8 cellular contexts compared by ENCODE assay signal in genomic region chr1:36155560-36156328, GRCh38. TPM values are rescaled to one million over a fixed set of nuclear protein-coding genes. Genes with fewer than 3 reads are reported as not detected.
DNase-seq lines count a peak whose midpoint lies in the region; ATAC-seq and TF ChIP-seq lines count a peak whose summit lies in the region.

TSS of gene MAP7D1 (plus strand) at chr1:36156160. CDS start at chr1:36156418, 258 bp downstream.

- H3K4me1 ChIP-seq in MM.1S (ENCODE audit: low read length) (peaks cover 41% of the 10 kb centered on the region), heart left ventricle (peaks cover 21 to 79% (median 66%) of the 10 kb centered on the region in 12 donors), upper lobe of left lung (peaks cover 53 to 69% (median 63%) of the 10 kb centered on the region in 4 donors)

- POLR2A ChIA-PET in T-cell (lab: Charles Lee), result interaction anchor here (0.6 to 0.8 kb wide), 3 partner anchors 15 to 229 kb away, joined by 3 to 8 read pairs (median 6); no protein-coding TSS in a partner anchor

- H3K79me2 ChIP-seq in MM.1S (ENCODE audit: low read length), result peaks cover 54% of the 10 kb centered on the region

- H3K4me1 Mint-ChIP-seq in T-cell, result peaks cover 67 to 76% (median 75%) of the 10 kb centered on the region in 3 donors
- peaks cover 72% of the 10 kb centered on the region for H3K4me1 Mint-ChIP-seq in activated naive CD8-positive, alpha-beta T cell treated with anti-CD3 and anti-CD28 coated beads, Interleukin-2, amount 50 U/mL, for 24 hours

- DNase-seq in EH (ENCODE audit: low read depth) (peak; percentile 85), GOT3 (lab: John Stamatoyannopoulos, UW) (peak; percentile 76), MM.1S (peak; percentile 78), T-cell (peak; percentile 61 to 93 (median 78)), heart left ventricle (peak; percentile 91 to 96 (median 92)), posterior vena cava (ENCODE audit: low spot score) (peak; percentile 97), upper lobe of left lung (peak; percentile 90 to 96)
- peak; percentile 87 for DNase-seq in activated naive CD8-positive, alpha-beta T cell treated with anti-CD3 and anti-CD28 coated beads, Interleukin-2, amount 50 U/mL, for 24 hours

- peak within 1 kb of the TSS; percentile 55 for H2AFZ ChIP-seq in MM.1S (ENCODE audit: low read length)

- H3K27ac ChIP-seq in MM.1S (ENCODE audit: low read length), result peak within 1 kb of the TSS; percentile 63; the same call in 1 of the 2 replicates
- peak within 1 kb of the TSS; percentile 86 to 100 (median 100) for H3K27ac ChIP-seq in heart left ventricle
- H3K27ac ChIP-seq in upper lobe of left lung, result peak within 1 kb of the TSS; percentile 99 to 100 (median 100)

- peak within 1 kb of the TSS; percentile 91 for H3K9ac ChIP-seq in MM.1S (ENCODE audit: low read length)

- no peaks in the 10 kb centered on the region for H3K27me3 Mint-ChIP-seq in T-cell
- H3K27me3 Mint-ChIP-seq in activated naive CD8-positive, alpha-beta T cell treated with anti-CD3 and anti-CD28 coated beads, Interleukin-2, amount 50 U/mL, for 24 hours, result no peaks in the 10 kb centered on the region

- H3K4me3 ChIP-seq in MM.1S (ENCODE audit: low read length) (peak within 1 kb of the TSS; percentile 99), heart left ventricle (peak within 1 kb of the TSS; percentile 77 to 100 (median 98)), upper lobe of left lung (peak within 1 kb of the TSS; percentile 80 to 100 (median 98))

- no peak for TF ChIP-seq EP300 in upper lobe of left lung (IDR thresholded peaks at IDR 0.05)

- peaks cover 12% of the 10 kb centered on the region for H3K36me3 Mint-ChIP-seq in T-cell
- peaks cover 15% of the 10 kb centered on the region for H3K36me3 Mint-ChIP-seq in activated naive CD8-positive, alpha-beta T cell treated with anti-CD3 and anti-CD28 coated beads, Interleukin-2, amount 50 U/mL, for 24 hours (ENCODE audit: low read depth)

- no peaks in the 10 kb centered on the region for H3K9me3 Mint-ChIP-seq in T-cell
- H3K9me3 Mint-ChIP-seq in activated naive CD8-positive, alpha-beta T cell treated with anti-CD3 and anti-CD28 coated beads, Interleukin-2, amount 50 U/mL, for 24 hours, result no peaks in the 10 kb centered on the region

- peak; percentile 78 to 90 for TF ChIP-seq POLR2A in heart left ventricle (IDR thresholded peaks at IDR 0.05)
- TF ChIP-seq POLR2A in upper lobe of left lung (IDR thresholded peaks at IDR 0.05), result peak in 3 of 4 donors; percentile 78 to 94 (median 89)

- no peak for TF ChIP-seq CTCF in MM.1S (IDR thresholded peaks at IDR 0.05; ENCODE audit: low read length)
- TF ChIP-seq CTCF in heart left ventricle (IDR thresholded peaks at IDR 0.05), result no peak
- peak in 3 of 6 experiments; percentile 4 to 13 (median 8) for TF ChIP-seq CTCF in upper lobe of left lung (IDR thresholded peaks at IDR 0.05)

- ATAC-seq in T-cell (replicated peaks in 1 of 4) (peak; percentile 73 to 79 (median 76)), heart left ventricle (peak; percentile 53 to 77 (median 72)), upper lobe of left lung (ENCODE audit: low FRiP score in 2 of 2) (peak; percentile 84 to 90)
- ATAC-seq in activated naive CD8-positive, alpha-beta T cell treated with anti-CD3 and anti-CD28 coated beads, Interleukin-2, amount 50 U/mL, for 24 hours, result peak; percentile 56

- H3K9me3 ChIP-seq in MM.1S (replicated peaks; ENCODE audit: insufficient read depth, low read length), result no peaks in the 10 kb centered on the region
- H3K9me3 ChIP-seq in heart left ventricle, result no peaks in the 10 kb centered on the region
- no peaks in the 10 kb centered on the region for H3K9me3 ChIP-seq in upper lobe of left lung

- peak within 1 kb of the TSS; percentile 97 for H3K27ac Mint-ChIP-seq in T-cell
- peak within 1 kb of the TSS; percentile 82 for H3K27ac Mint-ChIP-seq in activated naive CD8-positive, alpha-beta T cell treated with anti-CD3 and anti-CD28 coated beads, Interleukin-2, amount 50 U/mL, for 24 hours

- H3K36me3 ChIP-seq in MM.1S (replicated peaks; ENCODE audit: insufficient read depth, low read length) (no peaks in the 10 kb centered on the region), heart left ventricle (peaks cover 0 to 5% (median 0%) of the 10 kb centered on the region in 9 donors), upper lobe of left lung (no peaks in the 10 kb centered on the region)

- H3K9me2 ChIP-seq in MM.1S (replicated peaks; ENCODE audit: insufficient read depth, low read length), result no peaks in the 10 kb centered on the region

- 0 to 1% (median 0%) methylated on average over 6 to 84 of the region's 84 CpGs for WGBS in heart left ventricle, 4 donors
- WGBS in upper lobe of left lung, 2 donors, result 0% methylated on average over 18 to 23 of the region's 84 CpGs

- H3K27me3 ChIP-seq in MM.1S (replicated peaks; ENCODE audit: insufficient read depth, low read length) (no peaks in the 10 kb centered on the region), heart left ventricle (no peaks in the 10 kb centered on the region), upper lobe of left lung (no peaks in the 10 kb centered on the region)

- peak within 1 kb of the TSS; percentile 99 for H3K4me2 ChIP-seq in MM.1S (ENCODE audit: low read depth, low read length)

- CTCF ChIA-PET in T-cell (lab: Charles Lee), result interaction anchor here in 1 of 2 donors (0.6 to 1.3 kb wide), 3 partner anchors 9 to 130 kb away, joined by 3 to 8 read pairs (median 3); partner anchors contain the start of gene THRAP3

- peak within 1 kb of the TSS; percentile 85 to 99 (median 89) for H3K4me3 Mint-ChIP-seq in T-cell
- H3K4me3 Mint-ChIP-seq in activated naive CD8-positive, alpha-beta T cell treated with anti-CD3 and anti-CD28 coated beads, Interleukin-2, amount 50 U/mL, for 24 hours, result peak within 1 kb of the TSS; percentile 86

- H4K20me1 ChIP-seq in MM.1S (ENCODE audit: insufficient read depth, low read length), result no peaks in the 10 kb centered on the region

- intact Hi-C loops in heart left ventricle (cut with DNase I), result loop anchor here in 2 of 10 donors (2.0 to 5.0 kb wide), 2 partner anchors 67 to 69 kb away; partner anchors contain the start of gene THRAP3 (in 2 of the 2)
- intact Hi-C loops in posterior vena cava (cut with DNase I), result loop anchor here in 1 of 2 donors (5.0 kb wide), 1 partner anchor 1317 kb away; the partner anchor contains the start of gene ZC3H12A

- peaks cover 17% of the 10 kb centered on the region for H3F3A ChIP-seq in MM.1S (ENCODE audit: insufficient read depth, low read length)

RNA-seq across cellular contexts. Expression of gene MAP7D1, which starts in this region (rescaled TPM):
- total RNA-seq in T-cell (100 to 1,000 TPM; 157 to 295 (median 263) TPM), heart left ventricle (100 to 1,000 TPM; 249 to 706 (median 328) TPM), posterior vena cava (100 to 1,000 TPM; 130 to 167 TPM), upper lobe of left lung (100 to 1,000 TPM; 129 to 290 (median 153) TPM)
- 100 to 1,000 TPM; 236 to 331 TPM for polyA plus RNA-seq in heart left ventricle

Comparison
In these comparisons a context has a peak if more than half of its experiments do, and no peak if none do; other contexts are left out.
1. Peak in every context shown above with its lines: DNase-seq, ATAC-seq, H3K4me3 ChIP-seq and H3K27ac ChIP-seq.